In genomic region chr5:117249086-117249815, GRCh38 we compare ENCODE assay signal across 19 cellular contexts.
A peak's percentile ranks its signal among the peaks of the same experiment; 100 is the strongest.
DNase-seq lines count a peak whose midpoint lies in the region; ATAC-seq and TF ChIP-seq lines count a peak whose summit lies in the region.
"Had no signal": no experiment of that assay in that cellular context is flagged by ENCODE, and none has a peak within 500 bp of the region (broad histone marks: within the 10 kb centered on the region; RNA-seq: fewer than 3 reads in every experiment).

No MANE protein-coding gene starts in this region.

- peak overlapping the region; percentile 89 for H3K27ac ChIP-seq in cingulate gyrus (ENCODE audit: low read depth, low read length)
- peak overlapping the region; percentile 92 for H3K27ac ChIP-seq in substantia nigra (ENCODE audit: low read depth, low read length, poor library complexity, severe bottlenecking)
- H3K27ac ChIP-seq: 22Rv1, SJSA1 had no signal

- ATAC-seq in natural killer cell: no peak
- ATAC-seq: GM12878 had no signal

- TF ChIP-seq CTCF in natural killer cell (IDR thresholded peaks at IDR 0.05) (no peak), endothelial cell (IDR thresholded peaks at IDR 0.05; ENCODE audit: unreplicated experiment) (no peak)

- H3K36me3 Mint-ChIP-seq in natural killer cell (no peaks in the 10 kb centered on the region), endothelial cell (ENCODE audit: low read depth, unreplicated experiment) (no peaks in the 10 kb centered on the region)

- H3K27ac Mint-ChIP-seq in natural killer cell (no peak overlapping the region), endothelial cell (ENCODE audit: unreplicated experiment) (no peak overlapping the region)
- H3K27ac Mint-ChIP-seq: CD4-positive, alpha-beta T cell had no signal

- intact Hi-C loops in natural killer cell (cut with micrococcal nuclease): no loop called here

- DNase-seq in DMS153 (lab: John Stamatoyannopoulos, UW): peak; percentile 8
- DNase-seq in DMS153 treated with DMSO at 0.1 percent for 48 hours (lab: John Stamatoyannopoulos, UW; ENCODE audit: unreplicated experiment): no peak
- DNase-seq in medulla oblongata (ENCODE audit: extremely low spot score): peak; percentile 87
- peak in 8 of 49 donors; percentile 0 to 46 (median 2) for DNase-seq in substantia nigra (lab: John Stamatoyannopoulos, UW)
- DNase-seq in natural killer cell: no peak
- no peak for DNase-seq in GOT3 (lab: John Stamatoyannopoulos, UW)
- no peak for DNase-seq in endothelial cell (ENCODE audit: low spot score)
- DNase-seq: BE2C; Calu3; CD4-positive, alpha-beta T cell; GDM1; NCI-H1417 treated with DMSO at 0.1 percent for 48 hours; NCI-H1930; NCI-H2171 treated with DMSO at 0.1 percent for 48 hours; NCI-H774 had no signal

- H3K27me3 Mint-ChIP-seq in natural killer cell (ENCODE audit: low read depth in 2 of 2): no peaks in the 10 kb centered on the region
- no peaks in the 10 kb centered on the region for H3K27me3 Mint-ChIP-seq in endothelial cell (ENCODE audit: unreplicated experiment)
- H3K27me3 Mint-ChIP-seq: CD4-positive, alpha-beta T cell had no signal

- H3K9me3 Mint-ChIP-seq in natural killer cell (peaks cover 2 to 17% of the 10 kb centered on the region in 2 donors), endothelial cell (ENCODE audit: unreplicated experiment) (no peaks in the 10 kb centered on the region)

- H3K4me3 Mint-ChIP-seq in natural killer cell (no peak overlapping the region), endothelial cell (ENCODE audit: unreplicated experiment) (no peak overlapping the region)
- H3K4me3 Mint-ChIP-seq: CD4-positive, alpha-beta T cell had no signal

- H3K4me1 Mint-ChIP-seq in natural killer cell: no peaks in the 10 kb centered on the region
- no peaks in the 10 kb centered on the region for H3K4me1 Mint-ChIP-seq in endothelial cell (ENCODE audit: unreplicated experiment)

Comparison
In these comparisons a context has a peak if more than half of its experiments do, and no peak if none do; other contexts are left out.
1. DNase-seq: peak in DMS153 (single experiment) and medulla oblongata (single experiment); none in DMS153 treated with DMSO at 0.1 percent for 48 hours (single experiment), natural killer cell (single experiment), GOT3 (single experiment) and endothelial cell (single experiment).